In the genomic region with DNA sequence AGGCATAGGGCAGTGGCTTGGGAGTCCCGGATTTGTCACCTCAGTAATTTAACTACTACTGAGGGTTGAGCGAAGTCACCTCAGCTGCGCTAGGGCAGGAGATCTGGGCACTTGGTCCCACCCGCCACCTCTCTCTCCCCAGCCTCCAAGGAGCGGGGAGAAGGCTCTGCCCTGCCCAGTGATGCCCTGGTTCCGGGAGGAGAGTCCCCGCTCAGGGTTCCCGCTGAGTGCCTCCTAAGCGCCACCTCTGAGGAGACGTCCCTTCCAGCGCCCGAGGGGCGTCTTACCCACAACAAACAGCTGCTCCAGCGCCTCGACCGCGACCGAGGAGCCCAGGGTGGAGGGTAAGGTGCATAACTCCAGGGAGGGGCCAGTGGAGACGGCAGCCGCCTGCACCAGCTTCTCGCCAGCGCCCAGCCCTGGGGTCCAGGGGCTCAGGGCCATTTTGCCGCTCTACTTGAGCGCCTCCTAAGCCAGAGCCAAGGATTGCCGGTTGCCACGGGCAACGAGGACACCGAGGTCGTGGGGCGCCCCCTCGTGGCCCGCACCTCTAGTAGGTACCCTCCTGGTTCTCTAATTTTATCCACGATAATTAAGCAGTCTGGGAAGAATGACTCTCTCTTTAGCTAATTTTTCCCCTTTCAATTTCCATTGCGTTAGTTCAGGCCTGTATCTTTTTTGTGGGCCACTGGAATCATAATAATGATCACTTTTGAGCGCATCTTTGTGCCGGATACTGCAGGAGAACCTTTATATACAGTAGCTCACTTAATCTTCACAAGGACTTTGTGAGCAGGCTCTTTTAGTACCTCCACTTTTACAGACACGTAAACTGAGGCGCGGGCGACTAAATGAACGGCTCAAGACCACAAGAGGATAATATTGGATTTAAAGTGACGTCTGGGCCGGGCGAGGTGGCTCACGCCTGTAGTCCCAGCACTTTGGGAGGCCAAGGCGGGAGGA, we compare ENCODE assay signal across 8 cellular contexts. TPM values are rescaled to one million over a fixed set of nuclear protein-coding genes. Genes with fewer than 3 reads are reported as not detected.
DNase-seq lines count a peak whose midpoint lies in the region; ATAC-seq and TF ChIP-seq lines count a peak whose summit lies in the region.

A gene (minus strand): TSS at position 481 of the 963 bp plus-strand sequence. CDS start 37 bp downstream, at position 444.

- no peaks in the 10 kb centered on the region for H3K36me3 Mint-ChIP-seq in CD8-positive, alpha-beta memory T cell
- H3K36me3 Mint-ChIP-seq in naive thymus-derived CD4-positive, alpha-beta T cell: no peaks in the 10 kb centered on the region

- intact Hi-C loops in naive thymus-derived CD4-positive, alpha-beta T cell (cut with micrococcal nuclease): loop anchor here (1.0 to 5.0 kb wide), 11 partner anchors 64 to 1075 kb away; a partner anchor contains a TSS

- no peaks in the 10 kb centered on the region for H3K9me2 ChIP-seq in OCI-LY1 (ENCODE audit: low read depth, low read length)

- ATAC-seq in GM19463 (IDR thresholded peaks at IDR 0.05; ENCODE audit: unreplicated experiment): peak; percentile 99
- ATAC-seq in HG03575 (IDR thresholded peaks at IDR 0.05; ENCODE audit: extremely low read depth, insufficient number of reproducible peaks, low FRiP score, unreplicated experiment): peak; percentile 72
- peak; percentile 98 for ATAC-seq in naive thymus-derived CD4-positive, alpha-beta T cell

- peaks cover 8% of the 10 kb centered on the region for H3K4me1 ChIP-seq in CD8-positive, alpha-beta memory T cell (ENCODE audit: insufficient read depth, low read length)
- peaks cover 7% of the 10 kb centered on the region for H3K4me1 ChIP-seq in OCI-LY1 (ENCODE audit: insufficient read depth, low read length, severe bottlenecking)
- peaks cover 3 to 4% of the 10 kb centered on the region in 2 donors for H3K4me1 ChIP-seq in naive thymus-derived CD4-positive, alpha-beta T cell (ENCODE audit: control insufficient read depth in 2 of 2, insufficient read depth in 2 of 2, low read length in 2 of 2)

- H3K79me2 ChIP-seq in OCI-LY1 (ENCODE audit: insufficient read depth, low read length): no peaks in the 10 kb centered on the region

- no peaks in the 10 kb centered on the region for H4K20me1 ChIP-seq in OCI-LY1 (ENCODE audit: insufficient read depth, low read length)

- CTCF ChIA-PET in CD8-positive, alpha-beta memory T cell (lab: Charles Lee): interaction anchor here (0.5 to 3.7 kb wide), 23 partner anchors 9 to 1469 kb away, joined by 3 to 19 read pairs (median 4); a partner anchor contains a TSS
- CTCF ChIA-PET in naive thymus-derived CD4-positive, alpha-beta T cell (lab: Charles Lee): interaction anchor here (1.0 to 2.8 kb wide), 7 partner anchors 8 to 456 kb away, joined by 3 to 23 read pairs (median 4); no protein-coding TSS in a partner anchor

- POLR2A ChIA-PET in CD8-positive, alpha-beta memory T cell (lab: Charles Lee): no interaction called here
- POLR2A ChIA-PET in naive thymus-derived CD4-positive, alpha-beta T cell (lab: Charles Lee): no interaction called here

- no peaks in the 10 kb centered on the region for H3K27me3 ChIP-seq in CD8-positive, alpha-beta memory T cell (ENCODE audit: insufficient read depth, low read length, poor library complexity, severe bottlenecking)
- no peaks in the 10 kb centered on the region for H3K27me3 ChIP-seq in OCI-LY1 (ENCODE audit: insufficient read depth, low read length)
- no peaks in the 10 kb centered on the region for H3K27me3 ChIP-seq in naive thymus-derived CD4-positive, alpha-beta T cell (ENCODE audit: control insufficient read depth in 2 of 2, insufficient read depth in 2 of 2, low read length in 2 of 2)

- TF ChIP-seq CTCF in OCI-LY1 (IDR thresholded peaks at IDR 0.05; ENCODE audit: low read length): peak; percentile 92

- peak within 1 kb of the TSS; percentile 49 to 91 (median 75) for H3K4me3 Mint-ChIP-seq in CD8-positive, alpha-beta memory T cell
- H3K4me3 Mint-ChIP-seq in naive thymus-derived CD4-positive, alpha-beta T cell: peak within 1 kb of the TSS; percentile 66 to 86 (median 78)

- H3K36me3 ChIP-seq in CD8-positive, alpha-beta memory T cell (ENCODE audit: insufficient read depth, low read length): no peaks in the 10 kb centered on the region
- H3K36me3 ChIP-seq in OCI-LY1 (ENCODE audit: insufficient read depth, low read length): no peaks in the 10 kb centered on the region
- H3K36me3 ChIP-seq in naive thymus-derived CD4-positive, alpha-beta T cell (ENCODE audit: control insufficient read depth in 2 of 3, insufficient read depth in 3 of 3, low read length in 3 of 3): no peaks in the 10 kb centered on the region

- H3K27ac ChIP-seq in CD8-positive, alpha-beta memory T cell (ENCODE audit: low read depth, low read length): no peak within 1 kb of the TSS
- no peak within 1 kb of the TSS for H3K27ac ChIP-seq in OCI-LY1 (ENCODE audit: low read depth, low read length, poor library complexity, severe bottlenecking)
- no peak within 1 kb of the TSS for H3K27ac ChIP-seq in naive thymus-derived CD4-positive, alpha-beta T cell (ENCODE audit: low read depth, low read length)

- H3K4me3 ChIP-seq in CD8-positive, alpha-beta memory T cell (ENCODE audit: low read length): peak within 1 kb of the TSS; percentile 64
- peak within 1 kb of the TSS; percentile 58 for H3K4me3 ChIP-seq in OCI-LY1 (ENCODE audit: low read depth, low read length, poor library complexity, severe bottlenecking)
- peak within 1 kb of the TSS; percentile 63 for H3K4me3 ChIP-seq in naive thymus-derived CD4-positive, alpha-beta T cell (ENCODE audit: low read length)

- no peaks in the 10 kb centered on the region for H3K9me3 ChIP-seq in CD8-positive, alpha-beta memory T cell (ENCODE audit: low read length)
- no peaks in the 10 kb centered on the region for H3K9me3 ChIP-seq in OCI-LY1 (ENCODE audit: low read length)
- no peaks in the 10 kb centered on the region for H3K9me3 ChIP-seq in naive thymus-derived CD4-positive, alpha-beta T cell (ENCODE audit: control insufficient read depth in 2 of 3, low read length in 3 of 3)

- peaks cover 5 to 26% of the 10 kb centered on the region in 2 donors for H3K27me3 Mint-ChIP-seq in CD8-positive, alpha-beta memory T cell
- H3K27me3 Mint-ChIP-seq in naive thymus-derived CD4-positive, alpha-beta T cell: peaks cover 20 to 46% (median 29%) of the 10 kb centered on the region in 5 donors

- peak; percentile 69 to 89 (median 71) for DNase-seq in CD8-positive, alpha-beta memory T cell
- peak; percentile 84 to 87 for DNase-seq in activated T-cell treated with anti-CD3 and anti-CD28 coated beads, Interleukin-2, amount 50 U/mL, for 48 hours
- DNase-seq in fibroblast of peridontal ligament (ENCODE audit: extremely low read depth): peak; percentile 49
- peak; percentile 66 to 84 (median 78) for DNase-seq in naive thymus-derived CD4-positive, alpha-beta T cell
- peak; percentile 51 to 71 for DNase-seq in stimulated activated CD8-positive, alpha-beta memory T cell treated with anti-CD3 and anti-CD28 coated beads, Interleukin-7, amount 100 ng/mL, for 48 hours (ENCODE audit: extremely low read depth in 1 of 2, low read depth in 1 of 2)

- peak within 1 kb of the TSS in 2 of 8 donors; percentile 32 to 63 for H3K27ac Mint-ChIP-seq in CD8-positive, alpha-beta memory T cell
- H3K27ac Mint-ChIP-seq in naive thymus-derived CD4-positive, alpha-beta T cell: peak within 1 kb of the TSS in 3 of 9 donors; percentile 8 to 26 (median 14)

- H3K9ac ChIP-seq in OCI-LY1 (ENCODE audit: low read length): peak within 1 kb of the TSS; percentile 35; the same call in 1 of the 2 replicates

- peak within 1 kb of the TSS; percentile 76 for H3K4me2 ChIP-seq in OCI-LY1 (ENCODE audit: low read length)

- H3F3A ChIP-seq in OCI-LY1 (ENCODE audit: insufficient read depth, low read length): no peaks in the 10 kb centered on the region

- H3K4me1 Mint-ChIP-seq in CD8-positive, alpha-beta memory T cell: peaks cover 7 to 12% (median 10%) of the 10 kb centered on the region in 3 donors
- H3K4me1 Mint-ChIP-seq in naive thymus-derived CD4-positive, alpha-beta T cell: peaks cover 4 to 9% (median 7%) of the 10 kb centered on the region in 7 donors

- no peak within 1 kb of the TSS for H2AFZ ChIP-seq in OCI-LY1 (ENCODE audit: low read length)

- H3K9me3 Mint-ChIP-seq in CD8-positive, alpha-beta memory T cell: no peaks in the 10 kb centered on the region
- no peaks in the 10 kb centered on the region for H3K9me3 Mint-ChIP-seq in naive thymus-derived CD4-positive, alpha-beta T cell

RNA-seq across cellular contexts. Expression of the gene that starts here (rescaled TPM):
- not detected for total RNA-seq in CD8-positive, alpha-beta memory T cell
- polyA plus RNA-seq in CD8-positive, alpha-beta memory T cell: not detected
- total RNA-seq in naive thymus-derived CD4-positive, alpha-beta T cell: not detected
- not detected for polyA plus RNA-seq in naive thymus-derived CD4-positive, alpha-beta T cell

Comparison
In these comparisons a context has a peak if more than half of its experiments do, and no peak if none do; other contexts are left out.
1. Peak in DNase-seq and H3K4me3 ChIP-seq in CD8-positive, alpha-beta memory T cell; RNA of the gene not detected or under 1 TPM.
2. Peak in DNase-seq, ATAC-seq and H3K4me3 ChIP-seq in naive thymus-derived CD4-positive, alpha-beta T cell; RNA of the gene not detected or under 1 TPM.